1 cellular context compared by ENCODE assay signal in the genomic region with DNA sequence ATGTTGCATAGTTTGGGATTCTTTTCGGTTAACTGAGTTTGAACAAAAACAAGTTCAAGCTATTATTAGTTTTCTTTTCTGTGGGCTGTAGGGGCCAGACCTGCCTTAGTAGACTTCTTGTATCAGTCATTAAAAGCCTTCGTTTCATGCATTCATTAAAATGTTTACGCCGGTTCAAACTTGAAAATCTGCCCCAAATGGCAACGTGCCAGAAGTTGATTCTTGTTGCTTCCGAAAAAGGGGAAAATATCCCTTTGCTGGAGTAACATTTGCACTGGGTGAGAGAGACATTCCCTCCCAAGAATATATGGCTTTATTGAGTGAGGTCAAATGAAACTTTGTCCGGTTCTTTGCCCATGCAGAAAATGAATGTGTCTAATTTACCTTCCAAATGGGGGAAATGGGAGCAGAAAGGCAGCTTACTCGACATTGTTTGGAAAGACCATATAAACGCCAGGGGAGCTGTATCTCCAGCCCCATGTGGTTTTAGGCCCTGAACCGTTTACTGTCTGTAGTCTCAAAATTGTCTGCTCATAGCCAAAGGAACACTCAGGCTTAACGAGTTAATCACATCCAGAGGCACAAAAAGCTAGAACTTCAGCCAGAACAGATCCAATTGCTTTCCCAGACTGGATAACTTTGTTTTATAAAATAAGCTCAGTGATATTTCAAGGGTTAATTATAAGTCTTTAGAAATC.
TF ChIP-seq lines count a peak whose summit lies in the region.

No MANE protein-coding gene starts in this region.

TF ChIP-seq in GM23338, 12 proteins besides CTCF, POLR2A, EP300 and RAD21 (continued from another document):
- TF ChIP-seq ETS1 (IDR thresholded peaks at IDR 0.05) = no peak
- TF ChIP-seq JUNB (IDR thresholded peaks at IDR 0.05; ENCODE audit: unreplicated experiment) = no peak
